In the genomic region with DNA sequence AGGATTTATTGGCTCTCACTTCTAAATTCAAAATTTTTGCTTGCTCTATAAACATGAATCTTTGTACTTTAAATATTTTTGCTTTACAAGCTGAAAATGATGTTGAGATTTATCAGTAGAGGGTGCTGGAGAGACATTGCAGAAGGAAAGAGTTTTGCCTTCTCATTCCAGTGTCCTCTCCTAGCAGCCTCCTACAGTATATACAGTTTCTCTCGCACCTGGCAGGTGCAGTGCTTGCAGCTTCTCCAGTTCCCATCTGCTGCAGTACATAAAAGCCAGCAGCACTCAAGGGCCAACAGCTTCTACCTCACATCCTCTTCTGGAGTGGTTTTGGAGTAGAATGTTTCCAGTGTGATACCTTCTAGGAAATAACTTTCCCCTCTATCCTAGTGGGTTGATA, we compare ENCODE assay signal across 11 cellular contexts.
DNase-seq lines count a peak whose midpoint lies in the region; ATAC-seq, FAIRE-seq and TF ChIP-seq lines count a peak whose summit lies in the region.
"Had no signal": no experiment of that assay in that cellular context is flagged by ENCODE, and none has a peak within 500 bp of the region (broad histone marks: within the 10 kb centered on the region; RNA-seq: fewer than 3 reads in every experiment).

No MANE protein-coding gene starts in this region.

- H3K36me3 ChIP-seq in HEK293 (ENCODE audit: control insufficient read depth in 2 of 2, insufficient read depth in 1 of 2, low read length in 2 of 2) = no peaks in the 10 kb centered on the region
- H3K36me3 ChIP-seq in GM12878 (ENCODE audit: control insufficient read depth in 2 of 2, insufficient read depth in 2 of 2, low read length in 1 of 2) = no peaks in the 10 kb centered on the region
- H3K36me3 ChIP-seq in transverse colon = no peaks in the 10 kb centered on the region

- peak; percentile 19; the same call in 1 of the 3 replicates for ATAC-seq in GM12878
- ATAC-seq in stimulated activated naive B cell treated with anti-CD40 and anti-IgM and Interleukin-4, amounts not matched to agents 10 μg/mL and 1 μg/mL and 100 μg/mL, for 72 hours (replicated peaks) = no peak

- H3K4me1 ChIP-seq in HEK293 (ENCODE audit: control insufficient read depth, insufficient read depth, low read length) = no peaks in the 10 kb centered on the region
- no peaks in the 10 kb centered on the region for H3K4me1 ChIP-seq in GM12878 (ENCODE audit: control insufficient read depth, insufficient read depth, low read length)
- H3K4me1 ChIP-seq in transverse colon = no peaks in the 10 kb centered on the region

- SMC1A ChIA-PET in GM12878 (lab: Charles Lee; ENCODE audit: uncharacterized antibody, unreplicated experiment) = interaction anchor here (0.6 kb wide), 1 partner anchor 37 kb away, joined by 3 read pairs; no protein-coding TSS in a partner anchor

- CTCF ChIA-PET in HEK293 (lab: Yijun Ruan, JAX) = interaction anchor here (1.1 to 1.3 kb wide), 3 partner anchors 9 to 86 kb away, joined by 3 read pairs; no protein-coding TSS in a partner anchor
- CTCF ChIA-PET in GM12878 (lab: Yijun Ruan, JAX) = interaction anchor here (1.1 to 1.9 kb wide), 3 partner anchors 8 to 479 kb away, joined by 4 to 7 read pairs (median 4); no protein-coding TSS in a partner anchor

- TF ChIP-seq RAD21 in GM12878 (IDR thresholded peaks at IDR 0.05; ENCODE audit: insufficient read depth, low read depth, low read length) = peak; percentile 41; the same call in 1 of the 2 replicates

- no peak overlapping the region for H3K4me3 ChIP-seq in HEK293 (ENCODE audit: low read depth, low read length)
- no peak overlapping the region for H3K4me3 ChIP-seq in GM12878
- no peak overlapping the region for H3K4me3 ChIP-seq in transverse colon

- in situ Hi-C loops in GM12878 (cut with MboI) = no loop called here
- in situ Hi-C loops in transverse colon (cut with MboI; ENCODE audit: low pct_ligation_motif_present in 1 of 4, low pct_unique_long_range_greater_than_20kb in 1 of 4, low sequenced_read_pairs in 3 of 4) = no loop called here

- no TSS peak for BruUV-seq in GM12878 (replicated peaks; lab: Mats Ljungman, UMichigan)

- TF ChIP-seq POLR2A in GM12878 (IDR thresholded peaks at IDR 0.05; ENCODE audit: low read depth, low read length) = no peak
- no peak for TF ChIP-seq POLR2A in transverse colon (IDR thresholded peaks at IDR 0.05)

- no peak overlapping the region for H2AFZ ChIP-seq in GM12878 (ENCODE audit: control insufficient read depth, low read depth, low read length)

- RAD21 ChIA-PET in GM12878 (lab: Charles Lee; ENCODE audit: unreplicated experiment) = no interaction called here

- intact Hi-C loops in GM12878 (cut with micrococcal nuclease; ENCODE audit: unreplicated experiment) = no loop called here
- intact Hi-C loops in transverse colon (cut with DNase I; ENCODE audit: low total_unique reads) = no loop called here

- no peaks in the 10 kb centered on the region for H4K20me1 ChIP-seq in GM12878 (ENCODE audit: control insufficient read depth, insufficient read depth)

- no peaks in the 10 kb centered on the region for H3K4me1 Mint-ChIP-seq in neural crest cell
- H3K4me1 Mint-ChIP-seq in stimulated activated naive B cell treated with anti-CD40 and anti-IgM and Interleukin-4, amounts not matched to agents 10 μg/mL and 1 μg/mL and 100 μg/mL, for 72 hours = no peaks in the 10 kb centered on the region
- H3K4me1 Mint-ChIP-seq: activated naive CD4-positive, alpha-beta T cell treated with anti-CD3 and anti-CD28 coated beads, Interleukin-2, amount 50 U/mL, for 24 hours; naive B cell had no signal

- no peaks in the 10 kb centered on the region for H3K36me3 Mint-ChIP-seq in neural crest cell (ENCODE audit: low read depth)
- H3K36me3 Mint-ChIP-seq in stimulated activated naive B cell treated with anti-CD40 and anti-IgM and Interleukin-4, amounts not matched to agents 10 μg/mL and 1 μg/mL and 100 μg/mL, for 72 hours = no peaks in the 10 kb centered on the region
- H3K36me3 Mint-ChIP-seq: activated naive CD4-positive, alpha-beta T cell treated with anti-CD3 and anti-CD28 coated beads, Interleukin-2, amount 50 U/mL, for 24 hours; naive B cell had no signal

- POLR2A ChIA-PET in HEK293 (lab: Yijun Ruan, JAX) (no interaction called here), GM12878 (lab: Charles Lee) (no interaction called here)

- H3K79me2 ChIP-seq in GM12878 (ENCODE audit: control insufficient read depth, insufficient read depth, low read length) = no peaks in the 10 kb centered on the region

- TF ChIP-seq CTCF in HEK293 (tag by site-specific recombination; IDR thresholded peaks at IDR 0.05) (no peak), GM12878 (IDR thresholded peaks at IDR 0.05 in 2 of 3, conservative IDR thresholded peaks at IDR 0.05 in 1 of 3; ENCODE audit: control insufficient read depth in 2 of 3, extremely low read depth in 1 of 3, insufficient read depth in 1 of 3, low read depth in 3 of 3, low read length in 3 of 3) (no peak; a peak in 1 of 6 replicates), neural crest cell (conservative IDR thresholded peaks at IDR 0.05) (peak; percentile 64), transverse colon (IDR thresholded peaks at IDR 0.05) (no peak)

- peak; percentile 14 for DNase-seq in NCI-H2227 (lab: John Stamatoyannopoulos, UW; ENCODE audit: unreplicated experiment)
- no peak for DNase-seq in GM12878 (ENCODE audit: low read depth, low spot score)
- no peak for DNase-seq in neural crest cell (ENCODE audit: low read depth, low spot score)
- no peak for DNase-seq in stimulated activated naive B cell treated with anti-CD40 and anti-IgM and Interleukin-4, amounts not matched to agents 10 μg/mL and 1 μg/mL and 100 μg/mL, for 72 hours
- DNase-seq in transverse colon = no peak
- DNase-seq in GDM1 (lab: John Stamatoyannopoulos, UW) = no peak
- DNase-seq: HCEC 1CT, naive B cell had no signal

- WGBS in GM12878 (ENCODE audit: insufficient coverage, insufficient replicate concordance, low lambda C conversion rate, missing lambda C conversion rate) = 58% methylated on average over 1 of the region's 1 CpG
- WGBS in transverse colon (ENCODE audit: low coverage in 1 of 2), 2 donors = 21% methylated on average over 1 of the region's 1 CpG; no CpG with 5 or more reads in 1 of the 2 donors

- H3K27me3 ChIP-seq in GM12878 (replicated peaks in 1 of 2; ENCODE audit: control insufficient read depth in 2 of 2, insufficient read depth in 2 of 2, low read length in 1 of 2) (no peaks in the 10 kb centered on the region), transverse colon (no peaks in the 10 kb centered on the region)

- no peaks in the 10 kb centered on the region for H3K9me3 Mint-ChIP-seq in neural crest cell
- no peaks in the 10 kb centered on the region for H3K9me3 Mint-ChIP-seq in stimulated activated naive B cell treated with anti-CD40 and anti-IgM and Interleukin-4, amounts not matched to agents 10 μg/mL and 1 μg/mL and 100 μg/mL, for 72 hours
- H3K9me3 Mint-ChIP-seq: naive B cell; T-helper 2 cell treated with Interferon-gamma antibody and Interleukin-4, amounts not matched to agents 5 μg/mL and 100 μg/mL, for 36 hours had no signal

- H3K9me3 ChIP-seq in HEK293 (ENCODE audit: control insufficient read depth, insufficient read depth, low read depth, low read length) (no peaks in the 10 kb centered on the region), GM12878 (replicated peaks; ENCODE audit: control insufficient read depth, insufficient read depth, low read length) (no peaks in the 10 kb centered on the region), transverse colon (no peaks in the 10 kb centered on the region)

- H3K27ac ChIP-seq in HEK293 (ENCODE audit: extremely low read depth, low read depth, low read length) = no peak overlapping the region
- no peak overlapping the region for H3K27ac ChIP-seq in GM12878 (ENCODE audit: control insufficient read depth, insufficient read depth)
- H3K27ac ChIP-seq in transverse colon = no peak overlapping the region

- TF ChIP-seq EP300 in GM12878 (IDR thresholded peaks at IDR 0.05; ENCODE audit: borderline replicate concordance in 1 of 2, control insufficient read depth in 1 of 2, low read depth in 2 of 2, low read length in 2 of 2) (no peak), transverse colon (IDR thresholded peaks at IDR 0.05; ENCODE audit: low read depth) (no peak)

- FAIRE-seq in GM12878 (lab: Jason Lieb, UNC) = no peak

- no peak overlapping the region for H3K4me2 ChIP-seq in GM12878 (ENCODE audit: control insufficient read depth, insufficient read depth)

- H3K27me3 Mint-ChIP-seq in neural crest cell (ENCODE audit: low read depth) = no peaks in the 10 kb centered on the region
- H3K27me3 Mint-ChIP-seq in stimulated activated naive B cell treated with anti-CD40 and anti-IgM and Interleukin-4, amounts not matched to agents 10 μg/mL and 1 μg/mL and 100 μg/mL, for 72 hours = no peaks in the 10 kb centered on the region
- H3K27me3 Mint-ChIP-seq: activated naive CD4-positive, alpha-beta T cell treated with anti-CD3 and anti-CD28 coated beads, Interleukin-2, amount 50 U/mL, for 24 hours; naive B cell had no signal

- H3K4me3 Mint-ChIP-seq in neural crest cell = no peak overlapping the region
- no peak overlapping the region for H3K4me3 Mint-ChIP-seq in stimulated activated naive B cell treated with anti-CD40 and anti-IgM and Interleukin-4, amounts not matched to agents 10 μg/mL and 1 μg/mL and 100 μg/mL, for 72 hours
- H3K4me3 Mint-ChIP-seq: activated naive CD4-positive, alpha-beta T cell treated with anti-CD3 and anti-CD28 coated beads, Interleukin-2, amount 50 U/mL, for 24 hours; naive B cell; T-helper 2 cell treated with Interferon-gamma antibody and Interleukin-4, amounts not matched to agents 5 μg/mL and 100 μg/mL, for 36 hours had no signal

- H3K9ac ChIP-seq in GM12878 (ENCODE audit: control insufficient read depth, insufficient read depth, low read length) = no peak overlapping the region

- H3K27ac Mint-ChIP-seq in neural crest cell (ENCODE audit: unreplicated experiment) = no peak overlapping the region
- no peak overlapping the region for H3K27ac Mint-ChIP-seq in stimulated activated naive B cell treated with anti-CD40 and anti-IgM and Interleukin-4, amounts not matched to agents 10 μg/mL and 1 μg/mL and 100 μg/mL, for 72 hours
- H3K27ac Mint-ChIP-seq: activated naive CD4-positive, alpha-beta T cell treated with anti-CD3 and anti-CD28 coated beads, Interleukin-2, amount 50 U/mL, for 24 hours; naive B cell; T-helper 2 cell treated with Interferon-gamma antibody and Interleukin-4, amounts not matched to agents 5 μg/mL and 100 μg/mL, for 36 hours had no signal

TF ChIP-seq in HEK293, 187 proteins besides CTCF, POLR2A, EP300 and RAD21 (continues in another document):
- no peak for TF ChIP-seq ZNF221 (tag by site-specific recombination; IDR thresholded peaks at IDR 0.05; ENCODE audit: borderline replicate concordance)

TF ChIP-seq in GM12878, 131 proteins besides CTCF, POLR2A, EP300 and RAD21 (continues in another document):
- no peak for TF ChIP-seq RFX5 (IDR thresholded peaks at IDR 0.05; ENCODE audit: low read depth, low read length)
- TF ChIP-seq IKZF2 (IDR thresholded peaks at IDR 0.05) = no peak
- no peak for TF ChIP-seq SRF (IDR thresholded peaks at IDR 0.05; ENCODE audit: low read depth in 2 of 2, low read length in 2 of 2)
- TF ChIP-seq, protein P1, sequence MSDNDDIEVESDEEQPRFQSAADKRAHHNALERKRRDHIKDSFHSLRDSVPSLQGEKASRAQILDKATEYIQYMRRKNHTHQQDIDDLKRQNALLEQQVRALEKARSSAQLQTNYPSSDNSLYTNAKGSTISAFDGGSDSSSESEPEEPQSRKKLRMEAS (IDR thresholded peaks at IDR 0.05; ENCODE audit: low read depth, low read length) = no peak
